In genomic region chr11:22668005-22668796, GRCh38 we compare ENCODE assay signal across 14 cellular contexts. TPM values are rescaled to one million over a fixed set of nuclear protein-coding genes. Genes with fewer than 3 reads are reported as not detected.
DNase-seq lines count a peak whose midpoint lies in the region; ATAC-seq and TF ChIP-seq lines count a peak whose summit lies in the region.
"Had no signal": no experiment of that assay in that cellular context is flagged by ENCODE, and none has a peak within 500 bp of the region (broad histone marks: within the 10 kb centered on the region; RNA-seq: fewer than 3 reads in every experiment).

No MANE protein-coding gene starts in this region.

- ATAC-seq in GM19025 (IDR thresholded peaks at IDR 0.05; ENCODE audit: low read depth, unreplicated experiment) (peak; percentile 35), HG02852 (IDR thresholded peaks at IDR 0.05; ENCODE audit: unreplicated experiment) (peak; percentile 35), GM19463 (IDR thresholded peaks at IDR 0.05; ENCODE audit: unreplicated experiment) (no peak), PC-3 (no peak)
- ATAC-seq: activated naive CD4-positive, alpha-beta T cell treated with anti-CD3 and anti-CD28 coated beads, Interleukin-2, amount 50 U/mL, for 72 hours; Panc1 had no signal

- no peak overlapping the region for H2AFZ ChIP-seq in PC-3 (ENCODE audit: low read length)

- CTCF ChIA-PET in PC-3 (lab: Charles Lee) = no interaction called here

- POLR2A ChIA-PET in PC-3 (lab: Charles Lee; ENCODE audit: unreplicated experiment) = no interaction called here

- no peaks in the 10 kb centered on the region for H3F3A ChIP-seq in PC-3 (ENCODE audit: low read length, unreplicated experiment)

- H3K4me3 ChIP-seq in BLaER1 = no peak overlapping the region
- no peak overlapping the region for H3K4me3 ChIP-seq in PC-3 (ENCODE audit: low read length)
- H3K4me3 ChIP-seq: vagina had no signal

- no peaks in the 10 kb centered on the region for H3K36me3 Mint-ChIP-seq in brain

- BruUV-seq in PC-3 (replicated peaks; lab: Mats Ljungman, UMichigan) = no TSS peak

- no peaks in the 10 kb centered on the region for H3K27me3 ChIP-seq in BLaER1
- peaks cover 70% of the 10 kb centered on the region for H3K27me3 ChIP-seq in PC-3 (ENCODE audit: low read length)
- H3K27me3 ChIP-seq: vagina had no signal

- H3K27me3 Mint-ChIP-seq in brain = peaks cover 18% of the 10 kb centered on the region

- intact Hi-C loops in PC-3 (cut with micrococcal nuclease) = no loop called here

- H3K27ac ChIP-seq in BLaER1 (no peak overlapping the region), PC-3 (ENCODE audit: low read length) (no peak overlapping the region)
- H3K27ac ChIP-seq: vagina had no signal

- DNase-seq in stimulated activated CD4-positive, alpha-beta T cell treated with anti-CD3 and anti-CD28 coated beads, Interleukin-1b, Interleukin-23, amount 100 ng/mL, for 48 hours = no peak
- DNase-seq in NCI-H187 (lab: John Stamatoyannopoulos, UW) = no peak
- no peak for DNase-seq in PC-3
- DNase-seq: mammary epithelial cell, NCI-H2227 treated with DMSO at 0.1 percent for 48 hours, occipital lobe had no signal

- peaks cover 0 to 3% (median 0%) of the 10 kb centered on the region in 5 experiments for H3K9me3 Mint-ChIP-seq in brain
- H3K9me3 Mint-ChIP-seq: activated naive CD4-positive, alpha-beta T cell treated with anti-CD3 and anti-CD28 coated beads, Interleukin-2, amount 50 U/mL, for 72 hours had no signal

- H3K4me1 ChIP-seq in BLaER1 (peaks cover 7% of the 10 kb centered on the region; the same call in 1 of the 2 replicates), PC-3 (ENCODE audit: insufficient read depth, low read length) (no peaks in the 10 kb centered on the region)

- peaks cover 5% of the 10 kb centered on the region; the same call in 1 of the 2 replicates for H3K9me3 ChIP-seq in BLaER1
- no peaks in the 10 kb centered on the region for H3K9me3 ChIP-seq in PC-3 (ENCODE audit: low read length)
- H3K9me3 ChIP-seq: vagina had no signal

- no peaks in the 10 kb centered on the region for H3K36me3 ChIP-seq in BLaER1
- no peaks in the 10 kb centered on the region for H3K36me3 ChIP-seq in PC-3 (ENCODE audit: low read depth, low read length)
- H3K36me3 ChIP-seq: vagina had no signal

- H3K9ac ChIP-seq in BLaER1 (no peak overlapping the region), PC-3 (ENCODE audit: low read length) (no peak overlapping the region)

- H3K79me2 ChIP-seq in PC-3 (ENCODE audit: low read length) = no peaks in the 10 kb centered on the region

- no peaks in the 10 kb centered on the region for H3K9me2 ChIP-seq in PC-3 (replicated peaks; ENCODE audit: low read length)

- peaks cover 21% of the 10 kb centered on the region for H3K4me1 Mint-ChIP-seq in brain

- peak overlapping the region in 4 of 5 experiments; percentile 84 to 91 (median 86) for H3K4me3 Mint-ChIP-seq in brain

- TF ChIP-seq CTCF in brain (conservative IDR thresholded peaks at IDR 0.05) = no peak
- TF ChIP-seq CTCF in PC-3 (conservative IDR thresholded peaks at IDR 0.05; ENCODE audit: low read depth, low read length) = no peak

- H3K4me2 ChIP-seq in BLaER1 = peak overlapping the region; percentile 10; the same call in 1 of the 2 replicates
- H3K4me2 ChIP-seq in PC-3 (ENCODE audit: low read length) = no peak overlapping the region

- peak overlapping the region in 2 of 5 experiments; percentile 13 to 64 for H3K27ac Mint-ChIP-seq in brain
- H3K27ac Mint-ChIP-seq: activated naive CD4-positive, alpha-beta T cell treated with anti-CD3 and anti-CD28 coated beads, Interleukin-2, amount 50 U/mL, for 72 hours had no signal

- H4K20me1 ChIP-seq in BLaER1 = no peaks in the 10 kb centered on the region
- H4K20me1 ChIP-seq in PC-3 (ENCODE audit: low read length) = no peaks in the 10 kb centered on the region

RNA-seq across cellular contexts. Expression of gene GAS2, which starts 1.8 kb away (rescaled TPM):
- 0.80 TPM for polyA plus RNA-seq in brain (ENCODE audit: insufficient read depth, low read depth, low replicate concordance)
- not detected in 2 replicates for total RNA-seq in PC-3 (2014; rRNA removed)

RNA-seq across cellular contexts. Expression of gene FANCF, which starts 42.6 kb away (rescaled TPM):
- polyA plus RNA-seq in brain (ENCODE audit: insufficient read depth, low read depth, low replicate concordance) = 10.1 TPM
- total RNA-seq in PC-3 (2014; rRNA removed) = 5.0 TPM in 2 replicates

Comparison
In these comparisons a context has a peak if more than half of its experiments do, and no peak if none do; other contexts are left out.
1. ATAC-seq: peak in GM19025 (single experiment) and HG02852 (single experiment); none in GM19463 (single experiment) and PC-3 (single experiment).